12 cellular contexts compared by ENCODE assay signal in genomic region chr15:98682992-98683701, GRCh38. TPM values are rescaled to one million over a fixed set of nuclear protein-coding genes. Genes with fewer than 3 reads are reported as not detected.
DNase-seq lines count a peak whose midpoint lies in the region; ATAC-seq and TF ChIP-seq lines count a peak whose summit lies in the region.
"Had no signal": no experiment of that assay in that cellular context is flagged by ENCODE, and none has a peak within 500 bp of the region (broad histone marks: within the 10 kb centered on the region; RNA-seq: fewer than 3 reads in every experiment).

No MANE protein-coding gene starts in this region.

- H3K36me3 ChIP-seq in breast epithelium, result no peaks in the 10 kb centered on the region
- H3K36me3 ChIP-seq in transverse colon, result no peaks in the 10 kb centered on the region
- H3K36me3 ChIP-seq in aorta (ENCODE audit: control insufficient read depth in 1 of 2, insufficient read depth in 2 of 2, low read length in 1 of 2), result no peaks in the 10 kb centered on the region

- POLR2A ChIA-PET in HEK293T (lab: Yijun Ruan, JAX), result interaction anchor here (0.8 kb wide), 1 partner anchor 12 kb away, joined by 3 read pairs; no protein-coding TSS in a partner anchor

- peaks cover 0 to 8% of the 10 kb centered on the region in 2 donors for H3K36me3 Mint-ChIP-seq in activated naive CD4-positive, alpha-beta T cell treated with anti-CD3 and anti-CD28 coated beads, Interleukin-2, amount 50 U/mL, for 72 hours

- no peaks in the 10 kb centered on the region for H3K9me3 Mint-ChIP-seq in activated naive CD4-positive, alpha-beta T cell treated with anti-CD3 and anti-CD28 coated beads, Interleukin-2, amount 50 U/mL, for 72 hours

- H3K4me3 ChIP-seq in breast epithelium, result no peak overlapping the region
- no peak overlapping the region for H3K4me3 ChIP-seq in transverse colon
- no peak overlapping the region for H3K4me3 ChIP-seq in aorta (ENCODE audit: low read length in 2 of 2)

- TF ChIP-seq EP300 in transverse colon (IDR thresholded peaks at IDR 0.05; ENCODE audit: low read depth), result peak; percentile 57

- no peak for ATAC-seq in activated naive CD4-positive, alpha-beta T cell treated with anti-CD3 and anti-CD28 coated beads, Interleukin-2, amount 50 U/mL, for 72 hours
- ATAC-seq in aorta (ENCODE audit: low FRiP score), result no peak

- no peaks in the 10 kb centered on the region for H3K9me3 ChIP-seq in breast epithelium
- no peaks in the 10 kb centered on the region for H3K9me3 ChIP-seq in transverse colon
- H3K9me3 ChIP-seq in aorta (ENCODE audit: control insufficient read depth, low read length), result no peaks in the 10 kb centered on the region

- 34 to 56% methylated on average over 5 to 9 of the region's 9 CpGs for WGBS in transverse colon (ENCODE audit: low coverage in 1 of 2), 2 donors
- WGBS in aorta, 2 donors, result 40 to 46% methylated on average over 9 of the region's 9 CpGs

- DNase-seq in activated naive CD4-positive, alpha-beta T cell treated with anti-CD3 and anti-CD28 coated beads, Interleukin-2, amount 50 U/mL, for 72 hours (ENCODE audit: low spot score in 2 of 2), result no peak
- DNase-seq in activated naive CD4-positive, alpha-beta T cell treated with Interleukin-2 at 50 U/mL for 16 hours, result no peak
- DNase-seq in breast epithelium (ENCODE audit: low spot score in 2 of 2), result no peak
- peak; percentile 20 for DNase-seq in medulla oblongata (ENCODE audit: extremely low spot score)
- DNase-seq in transverse colon, result no peak
- DNase-seq in NK-92 (lab: John Stamatoyannopoulos, UW; ENCODE audit: unreplicated experiment), result no peak
- DNase-seq in aorta, result no peak
- no peak for DNase-seq in HEK293T (ENCODE audit: extremely low spot score)
- DNase-seq: activated CD4-positive, alpha-beta T cell treated with anti-CD3 and anti-CD28 coated beads for 1 hour; activated gamma-delta T cell treated with Interleukin-2 at 50 U/mL for 16 hours; effector CD8-positive, alpha-beta T cell; NCI-H226 had no signal

- intact Hi-C loops in breast epithelium (cut with DNase I; ENCODE audit: low total_unique reads) (no loop called here), transverse colon (cut with DNase I; ENCODE audit: low total_unique reads) (no loop called here), aorta (cut with DNase I) (no loop called here)

- in situ Hi-C loops in transverse colon (cut with MboI; ENCODE audit: low pct_ligation_motif_present in 1 of 4, low pct_unique_long_range_greater_than_20kb in 1 of 4, low sequenced_read_pairs in 3 of 4), result no loop called here

- no peaks in the 10 kb centered on the region for H3K27me3 ChIP-seq in breast epithelium
- no peaks in the 10 kb centered on the region for H3K27me3 ChIP-seq in transverse colon
- H3K27me3 ChIP-seq in aorta (ENCODE audit: control insufficient read depth in 1 of 2, insufficient read depth in 2 of 2, low read length in 1 of 2), result no peaks in the 10 kb centered on the region

- no peak for TF ChIP-seq CTCF in breast epithelium (IDR thresholded peaks at IDR 0.05)
- no peak for TF ChIP-seq CTCF in transverse colon (IDR thresholded peaks at IDR 0.05)

- CTCF ChIA-PET in HEK293T (lab: Yijun Ruan, JAX), result interaction anchor here (0.6 to 1.2 kb wide), 2 partner anchors 7 to 168 kb away, joined by 3 to 4 read pairs; no protein-coding TSS in a partner anchor

- peak overlapping the region; percentile 3 to 28 for H3K27ac Mint-ChIP-seq in activated naive CD4-positive, alpha-beta T cell treated with anti-CD3 and anti-CD28 coated beads, Interleukin-2, amount 50 U/mL, for 72 hours

- H3K27ac ChIP-seq in breast epithelium (peak overlapping the region; percentile 41 to 53), transverse colon (peak overlapping the region; percentile 54 to 68 (median 64)), aorta (ENCODE audit: low read depth in 1 of 2, low read length in 2 of 2) (no peak overlapping the region)

- TF ChIP-seq POLR2A in breast epithelium (IDR thresholded peaks at IDR 0.05) (no peak), transverse colon (IDR thresholded peaks at IDR 0.05) (no peak)

- H3K4me1 ChIP-seq in breast epithelium (peaks cover 7 to 15% of the 10 kb centered on the region in 2 donors), transverse colon (peaks cover 15 to 54% (median 28%) of the 10 kb centered on the region in 4 donors), aorta (ENCODE audit: control insufficient read depth in 1 of 2, insufficient read depth in 2 of 2, low read length in 2 of 2) (peaks cover 0 to 12% of the 10 kb centered on the region in 2 donors)

TF ChIP-seq in HEK293T, 16 proteins besides CTCF, POLR2A, EP300 and RAD21:
- no peak for TF ChIP-seq BHLHE40 (IDR thresholded peaks at IDR 0.05; ENCODE audit: borderline replicate concordance)
- no peak for TF ChIP-seq ZNF384 (IDR thresholded peaks at IDR 0.05)
- TF ChIP-seq LEF1 (IDR thresholded peaks at IDR 0.05; ENCODE audit: borderline replicate concordance), result no peak
- no peak for TF ChIP-seq ARNT (IDR thresholded peaks at IDR 0.05)
- TF ChIP-seq CTBP1 (IDR thresholded peaks at IDR 0.05; ENCODE audit: borderline replicate concordance), result no peak
- no peak for TF ChIP-seq PKNOX1 (IDR thresholded peaks at IDR 0.05)
- TF ChIP-seq NFRKB (IDR thresholded peaks at IDR 0.05), result no peak
- TF ChIP-seq FOXK2 (IDR thresholded peaks at IDR 0.05), result no peak
- no peak for TF ChIP-seq SP1 (IDR thresholded peaks at IDR 0.05)
- no peak for TF ChIP-seq HDGF (IDR thresholded peaks at IDR 0.05; ENCODE audit: borderline replicate concordance)
- TF ChIP-seq L3MBTL2 (conservative IDR thresholded peaks at IDR 0.05), result no peak
- TF ChIP-seq SUZ12 (IDR thresholded peaks at IDR 0.05), result no peak
- TF ChIP-seq ELF4 (IDR thresholded peaks at IDR 0.05), result no peak
- no peak for TF ChIP-seq TARDBP (IDR thresholded peaks at IDR 0.05)
- TF ChIP-seq FOXM1 (IDR thresholded peaks at IDR 0.05; ENCODE audit: borderline replicate concordance), result no peak
- no peak for TF ChIP-seq FOXA1 (IDR thresholded peaks at IDR 0.05)

RNA-seq across cellular contexts. Expression of gene IGF1R, which starts 34.8 kb away (rescaled TPM):
- 10 to 100 TPM; 35.6 to 39.4 TPM for total RNA-seq in activated naive CD4-positive, alpha-beta T cell treated with anti-CD3 and anti-CD28 coated beads, Interleukin-2, amount 50 U/mL, for 72 hours
- 100 to 1,000 TPM in 2 of 3 donors, 10 to 100 TPM in 1; 61.8 to 146 (median 103) TPM for total RNA-seq in breast epithelium
- 100 to 1,000 TPM in 2 of 4 donors, 10 to 100 TPM in 2; 49.4 to 239 (median 109) TPM for total RNA-seq in transverse colon
- total RNA-seq in aorta, result 100 to 1,000 TPM in 1 of 2 donors, 10 to 100 TPM in 1; 88.8 to 137 TPM
- polyA plus RNA-seq in aorta, result 10 to 100 TPM in 1 of 2 donors, 1 to 10 TPM in 1; 7.5 to 12.7 TPM

Comparison
In these comparisons a context has a peak if more than half of its experiments do, and no peak if none do; other contexts are left out.
1. H3K27ac ChIP-seq: peak in breast epithelium (2 of 2) and transverse colon (4 of 4); none in aorta (0 of 2).